10 cellular contexts compared by ENCODE assay signal in the genomic region with DNA sequence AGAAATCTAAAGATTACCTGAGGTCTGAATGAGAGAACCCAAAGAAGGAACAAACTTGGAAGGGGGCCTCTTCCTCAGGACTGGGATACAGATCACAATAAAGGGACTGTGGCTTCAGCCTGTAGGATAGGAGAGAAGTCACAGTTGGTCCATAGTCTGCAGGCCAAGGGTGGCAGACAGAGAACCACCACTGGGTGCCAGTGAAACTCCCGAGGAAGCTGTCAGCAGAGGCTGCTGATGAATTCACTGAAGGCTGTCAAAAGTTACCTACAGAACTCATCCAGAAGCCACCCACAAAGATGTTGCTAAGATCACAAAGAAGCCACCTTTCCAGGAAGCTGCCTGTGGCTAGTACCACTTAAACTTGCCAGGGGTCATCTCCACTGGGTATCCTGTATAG.
"Had no signal": no experiment of that assay in that cellular context is flagged by ENCODE, and none has a peak within 500 bp of the region (broad histone marks: within the 10 kb centered on the region; RNA-seq: fewer than 3 reads in every experiment).

No MANE protein-coding gene starts in this region.

- H3K4me3 ChIP-seq: cardiac muscle cell, gastrocnemius medialis, right lobe of liver, upper lobe of left lung had no signal

- ATAC-seq: gastrocnemius medialis; naive thymus-derived CD4-positive, alpha-beta T cell; right lobe of liver had no signal

- DNase-seq: activated CD4-positive, alpha-beta T cell treated with anti-CD3 and anti-CD28 coated beads for 4 hours; activated naive CD4-positive, alpha-beta T cell treated with Interleukin-2 at 50 U/mL for 16 hours; gastrocnemius medialis; naive thymus-derived CD4-positive, alpha-beta T cell; right lobe of liver; stimulated activated naive CD4-positive, alpha-beta T cell; T1000; upper lobe of left lung had no signal

- H3K27ac ChIP-seq: cardiac muscle cell, gastrocnemius medialis, right lobe of liver, upper lobe of left lung, VCaP had no signal

- H3K4me1 ChIP-seq: right lobe of liver, upper lobe of left lung had no signal

- H3K9me3 ChIP-seq: gastrocnemius medialis, right lobe of liver, upper lobe of left lung had no signal

- H3K4me1 Mint-ChIP-seq: naive thymus-derived CD4-positive, alpha-beta T cell had no signal

- H3K36me3 Mint-ChIP-seq: naive thymus-derived CD4-positive, alpha-beta T cell had no signal

- H3K4me3 Mint-ChIP-seq: naive thymus-derived CD4-positive, alpha-beta T cell had no signal

- H3K27me3 ChIP-seq: cardiac muscle cell, gastrocnemius medialis, right lobe of liver, upper lobe of left lung had no signal

- H3K27ac Mint-ChIP-seq: naive thymus-derived CD4-positive, alpha-beta T cell had no signal

- H3K36me3 ChIP-seq: cardiac muscle cell, gastrocnemius medialis, right lobe of liver, upper lobe of left lung had no signal
